8 cellular contexts compared by ENCODE assay signal in the genomic region with DNA sequence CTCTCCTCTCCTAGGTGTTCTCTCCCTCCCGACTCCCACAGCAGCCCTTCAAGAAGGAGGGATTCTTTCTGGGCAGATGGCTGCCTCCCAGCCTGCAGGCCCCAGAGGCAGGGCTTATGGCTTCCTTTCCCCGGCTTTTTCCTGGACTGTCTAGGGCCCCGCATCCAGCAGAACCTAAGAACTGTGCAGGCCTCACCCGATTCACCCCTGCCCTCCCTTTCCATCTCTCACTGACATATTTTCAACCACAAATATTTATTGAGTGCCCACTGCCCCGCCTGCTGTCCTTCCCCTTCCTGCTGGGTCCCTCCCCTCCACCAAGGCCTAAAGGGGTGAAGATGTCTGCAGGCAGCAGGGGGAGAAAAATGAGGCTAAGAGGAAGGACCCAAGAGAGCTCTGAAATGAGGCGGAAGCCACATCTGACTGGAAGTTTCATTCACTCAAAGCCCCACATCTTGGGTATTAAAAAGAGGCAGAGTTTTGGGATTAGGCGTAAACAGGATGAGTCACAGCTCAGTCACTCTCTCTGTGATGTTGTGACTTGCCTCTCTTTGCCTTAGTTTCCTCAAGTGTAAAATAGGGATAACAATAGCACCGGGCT. TPM values are rescaled to one million over a fixed set of nuclear protein-coding genes. Genes with fewer than 3 reads are reported as not detected.
A peak's percentile ranks its signal among the peaks of the same experiment; 100 is the strongest.
DNase-seq lines count a peak whose midpoint lies in the region; ATAC-seq, FAIRE-seq and TF ChIP-seq lines count a peak whose summit lies in the region.

No MANE protein-coding gene starts in this region.

- no peak for FAIRE-seq in D721Med (lab: Jason Lieb, UNC)

- peak; percentile 96 for DNase-seq in DMS53 treated with DMSO at 0.1 percent for 48 hours (lab: John Stamatoyannopoulos, UW; ENCODE audit: unreplicated experiment)
- peak; percentile 94 for DNase-seq in LHCN-M2 (ENCODE audit: low read depth)
- peak; percentile 57 to 92 for DNase-seq in SW 1271 (lab: John Stamatoyannopoulos, UW)
- DNase-seq in fibroblast of the aortic adventitia (ENCODE audit: low read depth), result peak; percentile 73
- no peak for DNase-seq in D721Med (ENCODE audit: insufficient read length, low spot score)
- DNase-seq in BE2C, result no peak

- H3K4me2 ChIP-seq in skeletal muscle satellite cell (ENCODE audit: low read length), result peak overlapping the region; percentile 74

- H3K4me1 ChIP-seq in skeletal muscle satellite cell (ENCODE audit: control insufficient read depth, insufficient read depth, low read length) (peaks cover 68% of the 10 kb centered on the region), BE2C (no peaks in the 10 kb centered on the region)

- H3K9ac ChIP-seq in skeletal muscle satellite cell (ENCODE audit: low read depth, low read length), result peak overlapping the region; percentile 72

- H3K4me3 ChIP-seq in fibroblast of the aortic adventitia (ENCODE audit: low read depth, low read length) (no peak overlapping the region), skeletal muscle satellite cell (ENCODE audit: low read length) (no peak overlapping the region), BE2C (ENCODE audit: low read depth, low read length) (no peak overlapping the region)

- H3K9me3 ChIP-seq in skeletal muscle satellite cell (replicated peaks; ENCODE audit: low read length) (no peaks in the 10 kb centered on the region), BE2C (no peaks in the 10 kb centered on the region)

- H3K36me3 ChIP-seq in skeletal muscle satellite cell (ENCODE audit: insufficient read depth, low read length) (no peaks in the 10 kb centered on the region), BE2C (no peaks in the 10 kb centered on the region)

- no peak for TF ChIP-seq CTCF in fibroblast of the aortic adventitia (IDR thresholded peaks at IDR 0.05; ENCODE audit: insufficient read depth, low read length)
- no peak for TF ChIP-seq CTCF in D721Med (IDR thresholded peaks at IDR 0.05; ENCODE audit: insufficient read depth, missing control alignments)
- TF ChIP-seq CTCF in BE2C (IDR thresholded peaks at IDR 0.05; ENCODE audit: low read depth, low read length), result no peak

- ATAC-seq in HG03457 (IDR thresholded peaks at IDR 0.05; ENCODE audit: unreplicated experiment), result no peak

- H3K27me3 ChIP-seq in skeletal muscle satellite cell (ENCODE audit: control insufficient read depth, insufficient read depth, low read length) (no peaks in the 10 kb centered on the region), BE2C (no peaks in the 10 kb centered on the region)

RNA-seq across cellular contexts. Expression of a gene that starts 2.9 kb away (rescaled TPM):
- total RNA-seq in LHCN-M2 (2014; rRNA removed) (0.32 and 0.69 TPM in 2 replicates), fibroblast of the aortic adventitia (ENCODE audit: low replicate concordance) (under 0.01 TPM in 1 of 2 replicates, not detected in the other)
- polyA plus RNA-seq in LHCN-M2 (2012), result 1.8 TPM
- total RNA-seq in skeletal muscle satellite cell (2012; rRNA removed), result 0.87 and 1.3 TPM in 2 replicates
- polyA plus RNA-seq in BE2C (2012; ENCODE audit: insufficient read depth, insufficient read length, low read depth), result not detected

RNA-seq across cellular contexts. Expression of a gene that starts 11.5 kb away (rescaled TPM):
- 152 and 184 TPM in 2 replicates for total RNA-seq in LHCN-M2 (2014; rRNA removed)
- polyA plus RNA-seq in LHCN-M2 (2012), result 103 TPM
- total RNA-seq in fibroblast of the aortic adventitia (ENCODE audit: low replicate concordance), result 71.8 and 93.7 TPM in 2 replicates
- total RNA-seq in skeletal muscle satellite cell (2012; rRNA removed), result 75.8 and 97.8 TPM in 2 replicates
- polyA plus RNA-seq in BE2C (2012; ENCODE audit: insufficient read depth, insufficient read length, low read depth), result 1.2 TPM

RNA-seq across cellular contexts. Expression of a gene that starts 30.6 kb away (rescaled TPM):
- 177 and 233 TPM in 2 replicates for total RNA-seq in LHCN-M2 (2014; rRNA removed)
- 109 TPM for polyA plus RNA-seq in LHCN-M2 (2012)
- 146 and 207 TPM in 2 replicates for total RNA-seq in fibroblast of the aortic adventitia (ENCODE audit: low replicate concordance)
- total RNA-seq in skeletal muscle satellite cell (2012; rRNA removed), result 173 and 205 TPM in 2 replicates
- 15.8 TPM for polyA plus RNA-seq in BE2C (2012; ENCODE audit: insufficient read depth, insufficient read length, low read depth)

Comparison
In these comparisons a context has a peak if more than half of its experiments do, and no peak if none do; other contexts are left out.
1. DNase-seq: peak in DMS53 treated with DMSO at 0.1 percent for 48 hours (single experiment), LHCN-M2 (single experiment), SW 1271 (2 of 2) and fibroblast of the aortic adventitia (single experiment); none in D721Med (single experiment) and BE2C (single experiment).